ENCODE assay signal across 1 cellular context in genomic region chr10:79434816-79435215, GRCh38.
TF ChIP-seq lines count a peak whose summit lies in the region.

No MANE protein-coding gene starts in this region.

TF ChIP-seq in K562, 482 proteins besides CTCF, POLR2A, EP300 and RAD21 (continued from another document):
- TF ChIP-seq ZNF785 (CRISPR knock-in tag; IDR thresholded peaks at IDR 0.05) (no peak), ZBTB7A (IDR thresholded peaks at IDR 0.05; ENCODE audit: borderline replicate concordance, control insufficient read depth, low read depth, low read length) (peak; percentile 75; the same call in 1 of the 2 replicates), PCBP1 (IDR thresholded peaks at IDR 0.05; ENCODE audit: low read depth, low read length, poor library complexity, severe bottlenecking) (no peak), LCOR (CRISPR knock-in tag; IDR thresholded peaks at IDR 0.05) (no peak), ZBTB43 (CRISPR knock-in tag; IDR thresholded peaks at IDR 0.05) (no peak), ZNF23 (CRISPR knock-in tag; IDR thresholded peaks at IDR 0.05) (no peak)
